8 cellular contexts compared by ENCODE assay signal in the genomic region with DNA sequence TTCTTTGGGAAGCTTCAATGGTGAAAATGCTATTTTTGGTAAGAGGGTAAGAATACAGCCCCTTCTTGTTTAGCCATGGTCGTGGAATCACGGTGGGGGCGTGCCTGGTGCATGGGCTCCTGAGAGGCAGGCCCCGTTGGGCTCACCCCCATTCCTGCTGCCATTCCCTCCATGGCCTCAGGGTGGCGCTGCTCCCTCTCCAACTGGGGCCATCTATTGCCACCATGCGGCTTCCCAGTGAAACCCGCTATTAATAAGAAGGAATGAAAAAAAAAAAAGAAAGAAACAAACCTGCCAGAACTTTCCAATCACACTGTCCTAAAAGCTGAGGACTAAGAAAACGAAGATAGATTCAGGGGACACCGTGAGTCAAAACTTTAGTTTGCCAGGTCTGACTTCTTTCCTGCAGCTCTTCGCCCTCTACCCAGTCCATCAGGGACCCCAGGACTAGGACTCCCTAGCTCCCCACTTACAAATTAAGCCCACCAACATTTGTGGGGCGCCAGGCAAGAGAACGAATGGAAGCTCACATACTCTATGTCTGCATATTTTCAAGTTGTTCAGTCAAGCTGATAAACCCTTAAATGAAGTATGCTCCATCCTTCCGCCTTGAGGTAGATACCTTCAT. TPM values are rescaled to one million over a fixed set of nuclear protein-coding genes. Genes with fewer than 3 reads are reported as not detected.
DNase-seq lines count a peak whose midpoint lies in the region; ATAC-seq, FAIRE-seq and TF ChIP-seq lines count a peak whose summit lies in the region.

No MANE protein-coding gene starts in this region.

- H3K36me3 ChIP-seq in SJCRH30, result no peaks in the 10 kb centered on the region
- H3K36me3 ChIP-seq in pancreas, result no peaks in the 10 kb centered on the region
- no peaks in the 10 kb centered on the region for H3K36me3 ChIP-seq in tibial nerve

- DNase-seq in AG08395 (ENCODE audit: low spot score), result peak; percentile 80
- peak; percentile 68 for DNase-seq in KG1 (lab: John Stamatoyannopoulos, UW)
- peak; percentile 70 to 89 for DNase-seq in SJCRH30
- peak; percentile 94 for DNase-seq in activated effector memory CD4-positive, alpha-beta T cell treated with anti-CD3 and anti-CD28 coated beads, Interleukin-2, amount 50 U/mL, for 16 hours
- peak; percentile 42 to 74 for DNase-seq in frontal cortex (ENCODE audit: low spot score in 2 of 2)
- peak; percentile 59 to 97 (median 86) for DNase-seq in pancreas
- peak; percentile 83 to 93 for DNase-seq in tibial nerve (ENCODE audit: low spot score in 2 of 2)

- H3K4me1 ChIP-seq in SJCRH30, result peaks cover 3% of the 10 kb centered on the region; the same call in 1 of the 2 replicates
- no peaks in the 10 kb centered on the region for H3K4me1 ChIP-seq in pancreas
- H3K4me1 ChIP-seq in tibial nerve, result peaks cover 0 to 14% (median 0%) of the 10 kb centered on the region in 4 donors

- WGBS in pancreas, 2 donors, result 19 to 22% methylated on average over 13 of the region's 13 CpGs
- WGBS in tibial nerve, 2 donors, result 26 to 29% methylated on average over 13 of the region's 13 CpGs

- TF ChIP-seq POLR2A in tibial nerve (IDR thresholded peaks at IDR 0.05), result no peak

- H3K9me3 ChIP-seq in SJCRH30 (replicated peaks) (no peaks in the 10 kb centered on the region), pancreas (no peaks in the 10 kb centered on the region), tibial nerve (no peaks in the 10 kb centered on the region)

- no peaks in the 10 kb centered on the region for H3K27me3 ChIP-seq in SJCRH30
- no peaks in the 10 kb centered on the region for H3K27me3 ChIP-seq in pancreas
- no peaks in the 10 kb centered on the region for H3K27me3 ChIP-seq in tibial nerve

- intact Hi-C loops in pancreas (cut with DNase I), result loop anchor here in 2 of 3 donors (5.0 kb wide), 1 partner anchor 120 kb away; no protein-coding TSS in a partner anchor

- FAIRE-seq in frontal cortex (lab: Jason Lieb, UNC) (no peak), pancreas (lab: Jason Lieb, UNC) (no peak)

- peak; percentile 95 to 98 (median 97) for TF ChIP-seq CTCF in pancreas (IDR thresholded peaks at IDR 0.05)
- TF ChIP-seq CTCF in tibial nerve (IDR thresholded peaks at IDR 0.05), result peak; percentile 94 to 98 (median 95)

- peak; percentile 37 to 51 for TF ChIP-seq EP300 in tibial nerve (IDR thresholded peaks at IDR 0.05)

- ATAC-seq in GM18909 (IDR thresholded peaks at IDR 0.05; ENCODE audit: poor library complexity, unreplicated experiment) (peak; percentile 71), pancreas (peak; percentile 80 to 99 (median 97))

- H3K27ac ChIP-seq in SJCRH30, result no peak overlapping the region
- no peak overlapping the region for H3K27ac ChIP-seq in pancreas
- H3K27ac ChIP-seq in tibial nerve, result peak overlapping the region in 1 of 4 donors; percentile 7

- no peak overlapping the region for H3K4me3 ChIP-seq in SJCRH30
- H3K4me3 ChIP-seq in pancreas, result no peak overlapping the region
- no peak overlapping the region for H3K4me3 ChIP-seq in tibial nerve

RNA-seq across cellular contexts. Expression of gene ABHD2, which starts 30.6 kb away (rescaled TPM):
- total RNA-seq in SJCRH30 (2014; rRNA removed; shearing (Covaris generic)), result 25.5 and 27.7 TPM in 2 replicates
- total RNA-seq in frontal cortex (45.2 TPM), pancreas (100 to 1,000 TPM; 104 to 151 (median 132) TPM), tibial nerve (10 to 100 TPM; 29.7 to 48.1 (median 35.9) TPM)
- polyA plus RNA-seq in pancreas, result 10 to 100 TPM in 1 of 2 donors, 1 to 10 TPM in 1; 7.9 to 16.2 TPM
